In genomic region chr10:31808258-31809218, GRCh38 we compare ENCODE assay signal across 8 cellular contexts.
DNase-seq lines count a peak whose midpoint lies in the region; ATAC-seq, FAIRE-seq and TF ChIP-seq lines count a peak whose summit lies in the region.

No MANE protein-coding gene starts in this region.

- no peak overlapping the region for H2AFZ ChIP-seq in keratinocyte (ENCODE audit: control insufficient read depth, low read length)

- H3K27ac ChIP-seq in Peyer's patch = peak overlapping the region; percentile 11 to 75 (median 57)
- H3K27ac ChIP-seq in breast epithelium = peak overlapping the region; percentile 68 to 79
- H3K27ac ChIP-seq in keratinocyte (ENCODE audit: control insufficient read depth, insufficient read depth, low read length) = peak overlapping the region; percentile 36

- H3K9me1 ChIP-seq in keratinocyte (ENCODE audit: control insufficient read depth, extremely low read depth, insufficient read depth, low read length) = no peaks in the 10 kb centered on the region

- peak overlapping the region; percentile 41 for H3K9ac ChIP-seq in keratinocyte (ENCODE audit: control insufficient read depth, extremely low read depth, insufficient read depth, low read length)

- peak; percentile 69 for FAIRE-seq in keratinocyte (lab: Jason Lieb, UNC)

- no peaks in the 10 kb centered on the region for H3K9me3 ChIP-seq in Peyer's patch
- no peaks in the 10 kb centered on the region for H3K9me3 ChIP-seq in breast epithelium
- no peaks in the 10 kb centered on the region for H3K9me3 ChIP-seq in keratinocyte (ENCODE audit: control insufficient read depth, low read depth, low read length)

- TF ChIP-seq POLR2A in Peyer's patch (IDR thresholded peaks at IDR 0.05) (no peak), breast epithelium (IDR thresholded peaks at IDR 0.05) (no peak)

- H3K4me3 ChIP-seq in Peyer's patch (peak overlapping the region in 2 of 4 donors; percentile 21 to 25), breast epithelium (peak overlapping the region; percentile 28 to 60 (median 35)), keratinocyte (ENCODE audit: control insufficient read depth in 2 of 3, extremely low read depth in 1 of 3, insufficient read depth in 2 of 3, low read depth in 1 of 3, low read length in 3 of 3) (no peak overlapping the region)

- no peaks in the 10 kb centered on the region for H4K20me1 ChIP-seq in keratinocyte (ENCODE audit: control insufficient read depth, extremely low read depth, insufficient read depth, low read length)

- H3K27me3 ChIP-seq in Peyer's patch = no peaks in the 10 kb centered on the region
- no peaks in the 10 kb centered on the region for H3K27me3 ChIP-seq in breast epithelium
- H3K27me3 ChIP-seq in keratinocyte (ENCODE audit: control insufficient read depth, extremely low read depth, insufficient read depth, low read length) = no peaks in the 10 kb centered on the region

- no peak overlapping the region for H3K4me2 ChIP-seq in keratinocyte (ENCODE audit: control insufficient read depth, extremely low read depth, insufficient read depth, low read depth, low read length)

- peak; percentile 8 to 17 for DNase-seq in stimulated activated CD4-positive, alpha-beta T cell treated with anti-CD3 and anti-CD28 coated beads, Interleukin-2, amount 100 ng/mL, for 24 hours
- no peak for DNase-seq in stimulated activated CD4-positive, alpha-beta T cell treated with anti-CD3 and anti-CD28 coated beads, Interleukin-12 subunit alpha, Interleukin-12 subunit beta, amount 100 ng/mL, for 4 hours
- DNase-seq in Peyer's patch (no peak), breast epithelium (ENCODE audit: low spot score in 2 of 2) (no peak), keratinocyte (ENCODE audit: low read depth, low spot score) (no peak), smooth muscle cell of the brain vasculature (ENCODE audit: low read depth, low spot score) (peak; percentile 49)

- no peaks in the 10 kb centered on the region for H3K79me2 ChIP-seq in keratinocyte (ENCODE audit: control insufficient read depth, insufficient read depth, low read length)

- ATAC-seq in HG02678 (IDR thresholded peaks at IDR 0.05; ENCODE audit: unreplicated experiment) (peak; percentile 49), HG03378 (IDR thresholded peaks at IDR 0.05; ENCODE audit: unreplicated experiment) (no peak)

- peak; percentile 30 to 71 (median 62) for TF ChIP-seq CTCF in Peyer's patch (IDR thresholded peaks at IDR 0.05)
- peak; percentile 39 to 70 (median 56) for TF ChIP-seq CTCF in breast epithelium (IDR thresholded peaks at IDR 0.05)
- TF ChIP-seq CTCF in keratinocyte (optimal IDR thresholded peaks at IDR 0.05 in 1 of 3, IDR thresholded peaks at IDR 0.05 in 1 of 3, conservative IDR thresholded peaks at IDR 0.05 in 1 of 3; ENCODE audit: extremely low read depth in 1 of 3, insufficient read depth in 2 of 3, low read length in 3 of 3) = peak in 1 of 3 experiments; percentile 36

- dilution Hi-C loops in keratinocyte (cut with MboI; ENCODE audit: extremely low pct_ligation_motif_present, low sequenced_read_pairs) = no loop called here

- intact Hi-C loops in breast epithelium (cut with DNase I; ENCODE audit: low total_unique reads) = loop anchor here (5.0 kb wide), 1 partner anchor 1026 kb away; no protein-coding TSS in a partner anchor

- peaks cover 0 to 12% (median 0%) of the 10 kb centered on the region in 3 donors for H3K36me3 ChIP-seq in Peyer's patch
- no peaks in the 10 kb centered on the region for H3K36me3 ChIP-seq in breast epithelium
- peaks cover 0 to 9% of the 10 kb centered on the region in 2 experiments for H3K36me3 ChIP-seq in keratinocyte (ENCODE audit: control insufficient read depth in 2 of 2, extremely low read depth in 1 of 2, insufficient read depth in 2 of 2, low read length in 2 of 2)

- H3K4me1 ChIP-seq in Peyer's patch (no peaks in the 10 kb centered on the region), breast epithelium (no peaks in the 10 kb centered on the region), keratinocyte (ENCODE audit: control insufficient read depth, extremely low read depth, insufficient read depth, low read length) (no peaks in the 10 kb centered on the region)

Comparison
In these comparisons a context has a peak if more than half of its experiments do, and no peak if none do; other contexts are left out.
1. DNase-seq: peak in stimulated activated CD4-positive, alpha-beta T cell treated with anti-CD3 and anti-CD28 coated beads, Interleukin-2, amount 100 ng/mL, for 24 hours (2 of 2) and smooth muscle cell of the brain vasculature (single experiment); none in stimulated activated CD4-positive, alpha-beta T cell treated with anti-CD3 and anti-CD28 coated beads, Interleukin-12 subunit alpha, Interleukin-12 subunit beta, amount 100 ng/mL, for 4 hours (single experiment), Peyer's patch (0 of 3), breast epithelium (0 of 2) and keratinocyte (single experiment).
2. H3K4me3 ChIP-seq: peak in breast epithelium (3 of 3); none in keratinocyte (0 of 3).
3. Peak in every context shown above with its lines, with median percentiles within 50 percentile points of each other: H3K27ac ChIP-seq.